Comparison of ENCODE assay signal across 8 cellular contexts in the genomic region with DNA sequence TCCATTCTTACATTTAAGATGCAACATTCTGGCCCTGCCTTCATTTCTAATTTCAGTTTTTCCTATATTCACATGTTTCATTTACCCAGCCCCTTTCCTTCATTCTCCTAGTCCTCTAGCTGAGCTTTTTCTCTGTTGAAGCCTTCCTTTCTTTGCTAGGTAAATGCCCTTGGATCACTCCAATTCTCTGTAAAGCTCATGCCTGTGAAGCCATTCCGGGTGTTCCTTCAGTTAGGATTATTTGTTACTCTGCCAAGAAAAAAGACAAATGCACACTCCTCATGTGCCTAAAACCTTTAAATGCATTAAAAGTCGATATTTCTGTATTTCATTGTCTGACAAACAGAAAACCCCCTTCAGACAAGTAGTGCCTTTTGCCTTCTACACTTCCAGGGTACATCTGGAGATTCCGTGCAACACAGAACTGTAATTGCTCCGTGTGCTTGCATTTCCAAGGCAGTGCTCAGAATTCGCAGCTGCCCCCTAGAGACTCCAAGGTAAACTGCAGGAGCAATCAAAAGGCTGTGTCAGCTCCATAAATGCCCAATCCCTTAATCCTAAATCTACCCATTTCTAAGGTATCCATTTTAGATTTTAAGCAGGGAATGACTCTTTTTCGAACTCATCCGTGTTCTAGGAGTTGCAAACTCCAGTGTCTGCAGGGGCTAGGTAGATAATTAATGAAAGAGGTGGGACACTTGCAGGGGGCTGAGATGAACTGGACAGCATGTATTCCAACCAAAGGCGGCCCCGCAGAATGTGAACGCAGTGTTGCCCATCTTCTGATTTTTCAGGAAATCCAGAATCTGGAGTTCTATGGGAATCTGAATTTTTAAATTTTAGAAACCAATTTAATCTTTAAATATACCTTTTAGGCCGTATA.
DNase-seq lines count a peak whose midpoint lies in the region; ATAC-seq, FAIRE-seq and TF ChIP-seq lines count a peak whose summit lies in the region.

No MANE protein-coding gene starts in this region.

- intact Hi-C loops in left colon (cut with DNase I, micrococcal nuclease) = loop anchor here in 1 of 2 donors (10.0 kb wide), 1 partner anchor 386 kb away; no protein-coding TSS in a partner anchor

- H3K4me3 ChIP-seq in NT2/D1 (ENCODE audit: insufficient read length, low read depth) = no peak overlapping the region

- DNase-seq in AG09319 (ENCODE audit: extremely low read depth, low read depth) (peak; percentile 11), GM12891 (ENCODE audit: insufficient read length, low spot score) (peak; percentile 18), NT2/D1 (ENCODE audit: low read depth, low spot score) (peak; percentile 85), cerebellum (ENCODE audit: low spot score) (peak; percentile 45), left colon (peak; percentile 33 to 64), GOT3 (lab: John Stamatoyannopoulos, UW) (no peak)

- H3K27me3 ChIP-seq in NT2/D1 (ENCODE audit: insufficient read depth, insufficient read length) = peaks cover 7% of the 10 kb centered on the region

- peak; percentile 90 for TF ChIP-seq CTCF in AG09319 (IDR thresholded peaks at IDR 0.05; ENCODE audit: low read depth, low read length)

- no peaks in the 10 kb centered on the region for H3K9me3 Mint-ChIP-seq in stimulated activated memory B cell treated with anti-CD40 and anti-IgM and Interleukin-4, amounts not matched to agents 10 μg/mL and 1 μg/mL and 100 μg/mL, for 72 hours

- H3K36me3 Mint-ChIP-seq in stimulated activated memory B cell treated with anti-CD40 and anti-IgM and Interleukin-4, amounts not matched to agents 10 μg/mL and 1 μg/mL and 100 μg/mL, for 72 hours = no peaks in the 10 kb centered on the region

- no peaks in the 10 kb centered on the region for H3K36me3 ChIP-seq in NT2/D1 (ENCODE audit: insufficient read depth, insufficient read length, low read length)

- no peaks in the 10 kb centered on the region for H3K9me3 ChIP-seq in NT2/D1 (ENCODE audit: insufficient read depth, low read length)

- ATAC-seq in HG03378 (IDR thresholded peaks at IDR 0.05; ENCODE audit: unreplicated experiment) (peak; percentile 50), left colon (peak; percentile 89)
- peak; percentile 70 for ATAC-seq in stimulated activated memory B cell treated with anti-CD40 and anti-IgM and Interleukin-4, amounts not matched to agents 10 μg/mL and 1 μg/mL and 100 μg/mL, for 72 hours

- H3K27ac Mint-ChIP-seq in stimulated activated memory B cell treated with anti-CD40 and anti-IgM and Interleukin-4, amounts not matched to agents 10 μg/mL and 1 μg/mL and 100 μg/mL, for 72 hours = no peak overlapping the region

- TF ChIP-seq POLR2A in GM12891 (IDR thresholded peaks at IDR 0.05; ENCODE audit: low read depth, low read length) = no peak

- no peaks in the 10 kb centered on the region for H3K4me1 ChIP-seq in NT2/D1 (ENCODE audit: insufficient read depth, insufficient read length)

- peaks cover 14% of the 10 kb centered on the region for H3K4me1 Mint-ChIP-seq in stimulated activated memory B cell treated with anti-CD40 and anti-IgM and Interleukin-4, amounts not matched to agents 10 μg/mL and 1 μg/mL and 100 μg/mL, for 72 hours

- H3K9ac ChIP-seq in NT2/D1 (ENCODE audit: insufficient read length, low read depth) = no peak overlapping the region

- H3K4me3 Mint-ChIP-seq in stimulated activated memory B cell treated with anti-CD40 and anti-IgM and Interleukin-4, amounts not matched to agents 10 μg/mL and 1 μg/mL and 100 μg/mL, for 72 hours = no peak overlapping the region

- FAIRE-seq in GM12891 (lab: Jason Lieb, UNC) = peak; percentile 20

- H3K27me3 Mint-ChIP-seq in stimulated activated memory B cell treated with anti-CD40 and anti-IgM and Interleukin-4, amounts not matched to agents 10 μg/mL and 1 μg/mL and 100 μg/mL, for 72 hours = peaks cover 5% of the 10 kb centered on the region

TF ChIP-seq in GM12891, 5 proteins besides CTCF, POLR2A, EP300 and RAD21:
- TF ChIP-seq POLR2AphosphoS5 (IDR thresholded peaks at IDR 0.05; ENCODE audit: low read depth, low read length) = no peak
- no peak for TF ChIP-seq PAX5 (IDR thresholded peaks at IDR 0.05; ENCODE audit: insufficient read depth, low read length, severe bottlenecking)
- no peak for TF ChIP-seq POU2F2 (IDR thresholded peaks at IDR 0.05; ENCODE audit: low read depth, low read length)
- no peak for TF ChIP-seq TAF1 (IDR thresholded peaks at IDR 0.05; ENCODE audit: low read depth, low read length)
- TF ChIP-seq SPI1 (IDR thresholded peaks at IDR 0.05; ENCODE audit: low read depth, low read length) = no peak
TF ChIP-seq in GM12891: peak in this region for 0.
